In genomic region chr15:67542462-67543347, GRCh38 we compare ENCODE assay signal across 1 cellular context.
A peak's percentile ranks its signal among the peaks of the same experiment; 100 is the strongest.
TF ChIP-seq lines count a peak whose summit lies in the region.

Gene MAP2K5, plus strand, starts transcription at chr15:67542703. Its CDS starts 633 bp downstream, at chr15:67543336.

TF ChIP-seq in HepG2, 621 proteins besides CTCF, POLR2A, EP300 and RAD21 (continued from another document and continues in another):
- TF ChIP-seq NFE2L1 (CRISPR knock-in tag; IDR thresholded peaks at IDR 0.05; ENCODE audit: borderline replicate concordance) = no peak
- peak; percentile 47; the same call in 1 of the 2 replicates for TF ChIP-seq BRCA1 (CRISPR knock-in tag; IDR thresholded peaks at IDR 0.05)
- no peak for TF ChIP-seq NRL (CRISPR knock-in tag; IDR thresholded peaks at IDR 0.05; ENCODE audit: borderline replicate concordance)
- TF ChIP-seq ZNF558 (CRISPR knock-in tag; IDR thresholded peaks at IDR 0.05; ENCODE audit: borderline replicate concordance) = no peak; the same call in 1 of the 2 replicates
- TF ChIP-seq BCL3 (CRISPR knock-in tag; IDR thresholded peaks at IDR 0.05) = no peak; the same call in 1 of the 2 replicates
- TF ChIP-seq CREM (IDR thresholded peaks at IDR 0.05) = no peak
- TF ChIP-seq CREM (CRISPR knock-in tag; IDR thresholded peaks at IDR 0.05) = no peak
- TF ChIP-seq JDP2 (CRISPR knock-in tag; IDR thresholded peaks at IDR 0.05; ENCODE audit: borderline replicate concordance) = no peak
- peak; percentile 47; the same call in 1 of the 2 replicates for TF ChIP-seq DMAP1 (CRISPR knock-in tag; IDR thresholded peaks at IDR 0.05)
- peak; percentile 26; the same call in 1 of the 2 replicates for TF ChIP-seq ZBTB38 (CRISPR knock-in tag; IDR thresholded peaks at IDR 0.05)
- TF ChIP-seq SP4 (CRISPR knock-in tag; IDR thresholded peaks at IDR 0.05) = peak; percentile 59; the same call in 1 of the 2 replicates
- TF ChIP-seq ZNF629 (CRISPR knock-in tag; conservative IDR thresholded peaks at IDR 0.05) = no peak
- TF ChIP-seq ZNF577 (CRISPR knock-in tag; IDR thresholded peaks at IDR 0.05; ENCODE audit: borderline replicate concordance, low read depth) = no peak
- no peak for TF ChIP-seq ZNF782 (CRISPR knock-in tag; IDR thresholded peaks at IDR 0.05; ENCODE audit: borderline replicate concordance)
- no peak for TF ChIP-seq EEA1 (CRISPR knock-in tag; IDR thresholded peaks at IDR 0.05; ENCODE audit: borderline replicate concordance)
- no peak for TF ChIP-seq GLMP (CRISPR knock-in tag; IDR thresholded peaks at IDR 0.05; ENCODE audit: borderline replicate concordance)
- TF ChIP-seq ZNF772 (CRISPR knock-in tag; IDR thresholded peaks at IDR 0.05) = no peak
- TF ChIP-seq NR1H2 (CRISPR knock-in tag; IDR thresholded peaks at IDR 0.05; ENCODE audit: borderline replicate concordance, low read depth) = no peak
- TF ChIP-seq ZNF781 (CRISPR knock-in tag; IDR thresholded peaks at IDR 0.05; ENCODE audit: borderline replicate concordance, not compliant biosample characterization) = no peak
- no peak for TF ChIP-seq ZNF468 (CRISPR knock-in tag; IDR thresholded peaks at IDR 0.05)
- TF ChIP-seq HIVEP1 (CRISPR knock-in tag; IDR thresholded peaks at IDR 0.05) = no peak
- no peak for TF ChIP-seq CENPBD1 (CRISPR knock-in tag; IDR thresholded peaks at IDR 0.05; ENCODE audit: borderline replicate concordance, low read depth)
- TF ChIP-seq ZNF44 (CRISPR knock-in tag; IDR thresholded peaks at IDR 0.05) = no peak; the same call in 1 of the 2 replicates
- TF ChIP-seq ZFP82 (CRISPR knock-in tag; IDR thresholded peaks at IDR 0.05; ENCODE audit: borderline replicate concordance) = peak; percentile 36; the same call in 1 of the 2 replicates
- TF ChIP-seq LBX2 (CRISPR knock-in tag; IDR thresholded peaks at IDR 0.05; ENCODE audit: borderline replicate concordance) = no peak
- peak; percentile 72 for TF ChIP-seq PHF8 (CRISPR knock-in tag; IDR thresholded peaks at IDR 0.05)
- no peak for TF ChIP-seq SRSF9 (IDR thresholded peaks at IDR 0.05; ENCODE audit: borderline replicate concordance, insufficient read depth, low read depth, low read length, poor library complexity, severe bottlenecking)
- no peak for TF ChIP-seq PRDM10 (CRISPR knock-in tag; IDR thresholded peaks at IDR 0.05; ENCODE audit: low read depth)
- TF ChIP-seq BRD4 (CRISPR knock-in tag; IDR thresholded peaks at IDR 0.05) = no peak
- no peak for TF ChIP-seq ATRX (CRISPR knock-in tag; IDR thresholded peaks at IDR 0.05; ENCODE audit: borderline replicate concordance)
- TF ChIP-seq ZNF670 (CRISPR knock-in tag; IDR thresholded peaks at IDR 0.05; ENCODE audit: borderline replicate concordance) = no peak
- TF ChIP-seq NR2F2 (IDR thresholded peaks at IDR 0.05; ENCODE audit: borderline replicate concordance, low read depth) = no peak
- TF ChIP-seq KDM5A (IDR thresholded peaks at IDR 0.05; ENCODE audit: borderline replicate concordance, low read length) = no peak; the same call in 1 of the 2 replicates
- no peak for TF ChIP-seq ATF1 (CRISPR knock-in tag; IDR thresholded peaks at IDR 0.05)
- TF ChIP-seq USF2 (IDR thresholded peaks at IDR 0.05; ENCODE audit: low read depth, low read length) = no peak
- no peak for TF ChIP-seq USF2 (CRISPR knock-in tag; IDR thresholded peaks at IDR 0.05; ENCODE audit: borderline replicate concordance)
- no peak for TF ChIP-seq ZNF678 (CRISPR knock-in tag; IDR thresholded peaks at IDR 0.05)
- TF ChIP-seq MXD1 (CRISPR knock-in tag; IDR thresholded peaks at IDR 0.05) = peak; percentile 56; the same call in 1 of the 2 replicates
- no peak for TF ChIP-seq ZNF7 (CRISPR knock-in tag; IDR thresholded peaks at IDR 0.05)
- no peak for TF ChIP-seq MNT (IDR thresholded peaks at IDR 0.05)
- TF ChIP-seq RBM22 (optimal IDR thresholded peaks at IDR 0.05; ENCODE audit: low read length) = no peak
- TF ChIP-seq ZSCAN12 (CRISPR knock-in tag; IDR thresholded peaks at IDR 0.05) = no peak
- no peak for TF ChIP-seq AKAP8 (CRISPR knock-in tag; IDR thresholded peaks at IDR 0.05)
- no peak for TF ChIP-seq RARA (CRISPR knock-in tag; IDR thresholded peaks at IDR 0.05)
- TF ChIP-seq ARNT (IDR thresholded peaks at IDR 0.05) = no peak
- TF ChIP-seq RFXANK (CRISPR knock-in tag; IDR thresholded peaks at IDR 0.05) = no peak
- 0 out of 2 replicates have a peak, but pooled peaks have one; percentile 44 for TF ChIP-seq ZSCAN29 (CRISPR knock-in tag; conservative IDR thresholded peaks at IDR 0.05)
- no peak for TF ChIP-seq PREB (CRISPR knock-in tag; IDR thresholded peaks at IDR 0.05)
- TF ChIP-seq ZBTB46 (CRISPR knock-in tag; IDR thresholded peaks at IDR 0.05; ENCODE audit: borderline replicate concordance) = no peak
- TF ChIP-seq ZFP37 (CRISPR knock-in tag; IDR thresholded peaks at IDR 0.05; ENCODE audit: borderline replicate concordance) = no peak
- TF ChIP-seq POGK (CRISPR knock-in tag; conservative IDR thresholded peaks at IDR 0.05) = peak; percentile 77; the same call in 1 of the 2 replicates
- peak; percentile 73; the same call in 1 of the 2 replicates for TF ChIP-seq GATAD1 (CRISPR knock-in tag; IDR thresholded peaks at IDR 0.05)
- TF ChIP-seq ZNF761 (CRISPR knock-in tag; conservative IDR thresholded peaks at IDR 0.05) = no peak
- no peak for TF ChIP-seq AHR (CRISPR knock-in tag; IDR thresholded peaks at IDR 0.05)
